Comparison of ENCODE assay signal across 11 cellular contexts in the genomic region with DNA sequence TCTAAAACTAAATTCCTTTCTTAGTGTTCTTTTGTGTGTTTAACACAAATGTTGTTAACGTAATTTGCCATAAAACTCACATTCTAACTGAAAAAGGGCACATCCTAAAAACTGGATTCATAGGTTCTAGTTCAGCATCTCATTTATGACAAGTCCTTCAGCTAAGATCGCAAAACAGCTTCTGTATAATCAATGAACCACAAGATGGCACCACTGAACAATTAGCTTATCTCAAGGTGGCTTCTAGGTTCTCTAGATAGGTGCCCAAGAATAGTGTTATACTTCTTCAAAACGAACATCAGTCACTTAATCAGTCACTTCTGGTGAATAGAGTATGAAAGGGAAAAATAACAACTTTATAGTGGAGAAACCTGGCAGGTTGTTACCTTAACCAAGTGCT. TPM values are rescaled to one million over a fixed set of nuclear protein-coding genes. Genes with fewer than 3 reads are reported as not detected.
DNase-seq lines count a peak whose midpoint lies in the region; ATAC-seq and TF ChIP-seq lines count a peak whose summit lies in the region.
"Had no signal": no experiment of that assay in that cellular context is flagged by ENCODE, and none has a peak within 500 bp of the region (broad histone marks: within the 10 kb centered on the region; RNA-seq: fewer than 3 reads in every experiment).

No MANE protein-coding gene starts in this region.

- H3K27me3 Mint-ChIP-seq in activated naive CD8-positive, alpha-beta T cell treated with anti-CD3 and anti-CD28 coated beads for 36 hours, result no peaks in the 10 kb centered on the region
- H3K27me3 Mint-ChIP-seq: activated naive CD8-positive, alpha-beta T cell had no signal

- H3K9me3 ChIP-seq in mucosa of descending colon, result no peaks in the 10 kb centered on the region

- H3K27me3 ChIP-seq in KMS-11 (ENCODE audit: insufficient read depth, low read depth), result no peaks in the 10 kb centered on the region

- H3K27ac ChIP-seq in KMS-11, result no peak overlapping the region

- TF ChIP-seq CTCF in GM12865 (IDR thresholded peaks at IDR 0.05; ENCODE audit: insufficient read depth, low read depth, low read length, missing control alignments), result no peak
- TF ChIP-seq CTCF in KMS-11 (conservative IDR thresholded peaks at IDR 0.05; ENCODE audit: low read depth, low read length), result peak; percentile 38
- TF ChIP-seq CTCF in astrocyte of the cerebellum (IDR thresholded peaks at IDR 0.05; ENCODE audit: low read depth, low read length, missing control alignments), result peak; percentile 31
- TF ChIP-seq CTCF in mucosa of descending colon (IDR thresholded peaks at IDR 0.05), result no peak

- no peaks in the 10 kb centered on the region for H3K36me3 Mint-ChIP-seq in activated naive CD8-positive, alpha-beta T cell treated with anti-CD3 and anti-CD28 coated beads for 36 hours
- H3K36me3 Mint-ChIP-seq: activated naive CD8-positive, alpha-beta T cell had no signal

- H3K4me3 ChIP-seq in GM12865 (ENCODE audit: low read depth, low read length) (no peak overlapping the region), KMS-11 (IDR thresholded peaks at IDR 0.05; ENCODE audit: insufficient read depth, low read depth, low read length) (no peak overlapping the region), astrocyte of the cerebellum (ENCODE audit: low read depth, low read length) (no peak overlapping the region), mucosa of descending colon (no peak overlapping the region)

- H3K36me3 ChIP-seq in KMS-11 (ENCODE audit: insufficient read depth) (no peaks in the 10 kb centered on the region), mucosa of descending colon (ENCODE audit: low read depth) (no peaks in the 10 kb centered on the region)

- intact Hi-C loops in mucosa of descending colon (cut with DNase I, micrococcal nuclease), result no loop called here

- H3K9me3 Mint-ChIP-seq in activated naive CD8-positive, alpha-beta T cell treated with anti-CD3 and anti-CD28 coated beads for 36 hours, result peaks cover 2% of the 10 kb centered on the region
- H3K9me3 Mint-ChIP-seq: T-helper 1 cell treated with Interleukin-12 subunit alpha and Interleukin-12 subunit beta and Interleukin-4 antibody, amounts not matched to agents 30 μg/mL and 1 μg/mL, for 36 hours had no signal

- H2AFZ ChIP-seq in KMS-11 (ENCODE audit: low read depth), result no peak overlapping the region

- no peaks in the 10 kb centered on the region for H3K79me2 ChIP-seq in KMS-11 (ENCODE audit: insufficient read depth, low read depth)

- no peak overlapping the region for H3K27ac Mint-ChIP-seq in activated naive CD8-positive, alpha-beta T cell treated with anti-CD3 and anti-CD28 coated beads for 36 hours
- H3K27ac Mint-ChIP-seq: activated naive CD8-positive, alpha-beta T cell; T-helper 1 cell treated with Interleukin-12 subunit alpha and Interleukin-12 subunit beta and Interleukin-4 antibody, amounts not matched to agents 30 μg/mL and 1 μg/mL, for 36 hours had no signal

- H3K4me1 ChIP-seq in KMS-11 (ENCODE audit: low read depth, poor library complexity, severe bottlenecking) (no peaks in the 10 kb centered on the region), mucosa of descending colon (ENCODE audit: low read depth) (no peaks in the 10 kb centered on the region)

- ATAC-seq in mucosa of descending colon, result peak; percentile 33
- ATAC-seq in GM21381 (IDR thresholded peaks at IDR 0.05; ENCODE audit: unreplicated experiment), result no peak

- no peaks in the 10 kb centered on the region for H4K20me1 ChIP-seq in KMS-11 (ENCODE audit: insufficient read depth)

- peak; percentile 17 for DNase-seq in GM12865 (ENCODE audit: low read depth)
- DNase-seq in astrocyte of the cerebellum (ENCODE audit: low read depth), result no peak
- no peak for DNase-seq in mucosa of descending colon
- DNase-seq in T1000 (lab: John Stamatoyannopoulos, UW), result no peak
- no peak for DNase-seq in activated naive CD8-positive, alpha-beta T cell treated with anti-CD3 and anti-CD28 coated beads for 36 hours
- no peak for DNase-seq in hepatic stellate cell (ENCODE audit: low spot score)
- DNase-seq: kidney glomerular epithelial cell had no signal

- in situ Hi-C loops in astrocyte of the cerebellum (cut with HindIII; ENCODE audit: low sequenced_read_pairs), result no loop called here

- no peaks in the 10 kb centered on the region for H3K4me1 Mint-ChIP-seq in activated naive CD8-positive, alpha-beta T cell treated with anti-CD3 and anti-CD28 coated beads for 36 hours

- no peak overlapping the region for H3K4me2 ChIP-seq in KMS-11

- no peak overlapping the region for H3K4me3 Mint-ChIP-seq in activated naive CD8-positive, alpha-beta T cell treated with anti-CD3 and anti-CD28 coated beads for 36 hours
- H3K4me3 Mint-ChIP-seq: activated naive CD8-positive, alpha-beta T cell; T-helper 1 cell treated with Interleukin-12 subunit alpha and Interleukin-12 subunit beta and Interleukin-4 antibody, amounts not matched to agents 30 μg/mL and 1 μg/mL, for 36 hours had no signal

- no peak overlapping the region for H3K9ac ChIP-seq in KMS-11

RNA-seq across cellular contexts. Expression of a gene that starts 54.3 kb away (rescaled TPM):
- total RNA-seq in mucosa of descending colon, result 1 to 10 TPM in 1 of 3 donors, under 1 TPM in 2; 0.10 to 2.4 (median 0.20) TPM
- total RNA-seq in activated naive CD8-positive, alpha-beta T cell treated with anti-CD3 and anti-CD28 coated beads for 36 hours, result not detected

Comparison
In these comparisons a context has a peak if more than half of its experiments do, and no peak if none do; other contexts are left out.
1. CTCF ChIP-seq: peak in KMS-11 (single experiment) and astrocyte of the cerebellum (single experiment); none in GM12865 (single experiment) and mucosa of descending colon (single experiment).